Comparison of ENCODE assay signal across 10 cellular contexts in genomic region chr12:42696424-42697149, GRCh38.
A peak's percentile ranks its signal among the peaks of the same experiment; 100 is the strongest.
DNase-seq lines count a peak whose midpoint lies in the region; FAIRE-seq and TF ChIP-seq lines count a peak whose summit lies in the region.
"Had no signal": no experiment of that assay in that cellular context is flagged by ENCODE, and none has a peak within 500 bp of the region (broad histone marks: within the 10 kb centered on the region; RNA-seq: fewer than 3 reads in every experiment).

No MANE protein-coding gene starts in this region.

- POLR2A ChIA-PET in HEK293 (lab: Yijun Ruan, JAX), result no interaction called here
- POLR2A ChIA-PET in HEK293T (lab: Yijun Ruan, JAX), result no interaction called here

- H3K36me3 Mint-ChIP-seq in astrocyte (ENCODE audit: low read depth, unreplicated experiment), result no peaks in the 10 kb centered on the region

- H3K9me3 ChIP-seq in HEK293 (ENCODE audit: control insufficient read depth, insufficient read depth, low read depth, low read length) (no peaks in the 10 kb centered on the region), astrocyte (ENCODE audit: insufficient read depth, low read depth, low read length) (no peaks in the 10 kb centered on the region), hepatocyte (ENCODE audit: low read depth) (no peaks in the 10 kb centered on the region), esophagus squamous epithelium (no peaks in the 10 kb centered on the region)

- no peaks in the 10 kb centered on the region for H4K20me1 ChIP-seq in astrocyte (ENCODE audit: insufficient read depth, low read length)
- H4K20me1 ChIP-seq in hepatocyte (ENCODE audit: insufficient read depth, poor library complexity, severe bottlenecking), result no peaks in the 10 kb centered on the region

- H3K79me2 ChIP-seq in astrocyte (ENCODE audit: insufficient read depth, low read length) (no peaks in the 10 kb centered on the region), hepatocyte (no peaks in the 10 kb centered on the region)

- H3K9me3 Mint-ChIP-seq in astrocyte (ENCODE audit: unreplicated experiment), result peaks cover 4% of the 10 kb centered on the region

- CTCF ChIA-PET in HEK293 (lab: Yijun Ruan, JAX), result no interaction called here
- CTCF ChIA-PET in HEK293T (lab: Yijun Ruan, JAX), result no interaction called here

- H3K9me2 ChIP-seq in hepatocyte (replicated peaks; ENCODE audit: insufficient read depth), result no peaks in the 10 kb centered on the region

- 83% methylated on average over 10 of the region's 10 CpGs for WGBS in hepatocyte (ENCODE audit: low lambda C conversion rate, missing lambda C conversion rate)
- WGBS in esophagus squamous epithelium, 2 donors, result 55 to 61% methylated on average over 8 to 10 of the region's 10 CpGs

- no peak overlapping the region for H3K4me3 Mint-ChIP-seq in astrocyte (ENCODE audit: unreplicated experiment)

- FAIRE-seq in astrocyte (lab: Jason Lieb, UNC), result no peak

- H3K4me2 ChIP-seq in astrocyte (ENCODE audit: low read length) (no peak overlapping the region), hepatocyte (no peak overlapping the region)

- intact Hi-C loops in esophagus squamous epithelium (cut with DNase I), result no loop called here

- TF ChIP-seq CTCF in HEK293 (tag by site-specific recombination; IDR thresholded peaks at IDR 0.05) (no peak), astrocyte (IDR thresholded peaks at IDR 0.05; ENCODE audit: insufficient read depth, low read depth, low read length) (no peak), hepatocyte (IDR thresholded peaks at IDR 0.05; ENCODE audit: poor library complexity) (no peak), esophagus squamous epithelium (IDR thresholded peaks at IDR 0.05) (no peak)

- H3K27ac ChIP-seq in HEK293 (ENCODE audit: extremely low read depth, low read depth, low read length) (no peak overlapping the region), astrocyte (ENCODE audit: low read depth, low read length) (no peak overlapping the region), hepatocyte (peak overlapping the region; percentile 18), esophagus squamous epithelium (peak overlapping the region in 2 of 4 donors; percentile 43 to 46)

- H3K27me3 ChIP-seq in astrocyte (ENCODE audit: insufficient read depth, low read length) (no peaks in the 10 kb centered on the region), hepatocyte (no peaks in the 10 kb centered on the region), esophagus squamous epithelium (no peaks in the 10 kb centered on the region)

- H3K36me3 ChIP-seq in HEK293 (ENCODE audit: control insufficient read depth in 2 of 2, insufficient read depth in 1 of 2, low read length in 2 of 2) (no peaks in the 10 kb centered on the region), astrocyte (ENCODE audit: insufficient read depth, low read length) (no peaks in the 10 kb centered on the region), hepatocyte (replicated peaks; ENCODE audit: insufficient read depth, low read depth) (no peaks in the 10 kb centered on the region), esophagus squamous epithelium (no peaks in the 10 kb centered on the region)

- TF ChIP-seq POLR2A in esophagus squamous epithelium (IDR thresholded peaks at IDR 0.05), result no peak

- H3K9ac ChIP-seq in astrocyte (ENCODE audit: low read length), result no peak overlapping the region

- no peak overlapping the region for H3K27ac Mint-ChIP-seq in astrocyte (ENCODE audit: unreplicated experiment)

- DNase-seq in astrocyte (ENCODE audit: low read depth) (peak; percentile 87), hepatocyte (ENCODE audit: low spot score) (peak; percentile 27), stromal cell of bone marrow (ENCODE audit: low read depth) (peak; percentile 48), GDM1 (lab: John Stamatoyannopoulos, UW) (no peak), HuH-7.5 (ENCODE audit: low spot score) (no peak), esophagus squamous epithelium (lab: John Stamatoyannopoulos, UW) (no peak), HEK293T (ENCODE audit: extremely low spot score) (no peak)
- DNase-seq: dorsolateral prefrontal cortex, nucleus accumbens had no signal

- H2AFZ ChIP-seq in astrocyte (ENCODE audit: low read depth, low read length) (no peak overlapping the region), hepatocyte (no peak overlapping the region)

- H3K4me3 ChIP-seq in HEK293 (ENCODE audit: low read depth, low read length) (no peak overlapping the region), astrocyte (ENCODE audit: insufficient read depth, low read depth, low read length) (no peak overlapping the region), hepatocyte (no peak overlapping the region), esophagus squamous epithelium (no peak overlapping the region)
- H3K4me3 ChIP-seq: dorsolateral prefrontal cortex had no signal

- peaks cover 12% of the 10 kb centered on the region for H3K4me1 Mint-ChIP-seq in astrocyte (ENCODE audit: low read depth, unreplicated experiment)

- H3K27me3 Mint-ChIP-seq in astrocyte (ENCODE audit: low read depth, unreplicated experiment), result no peaks in the 10 kb centered on the region

- H3K4me1 ChIP-seq in HEK293 (ENCODE audit: control insufficient read depth, insufficient read depth, low read length) (no peaks in the 10 kb centered on the region), astrocyte (ENCODE audit: insufficient read depth, low read length) (no peaks in the 10 kb centered on the region), hepatocyte (ENCODE audit: insufficient read depth) (peaks cover 10% of the 10 kb centered on the region), esophagus squamous epithelium (peaks cover 0 to 9% (median 0%) of the 10 kb centered on the region in 3 donors)

TF ChIP-seq in HEK293, 187 proteins besides CTCF, POLR2A, EP300 and RAD21:
- TF ChIP-seq ZNF654 (tag by site-specific recombination; IDR thresholded peaks at IDR 0.05; ENCODE audit: low read depth) (no peak), ZNF677 (tag by site-specific recombination; IDR thresholded peaks at IDR 0.05) (0 out of 2 replicates have a peak, but pooled peaks have one; percentile 58)

TF ChIP-seq in HEK293T, 16 proteins besides CTCF, POLR2A, EP300 and RAD21:
- TF ChIP-seq L3MBTL2 (conservative IDR thresholded peaks at IDR 0.05), result no peak
- no peak for TF ChIP-seq SP1 (IDR thresholded peaks at IDR 0.05)
- no peak for TF ChIP-seq NFRKB (IDR thresholded peaks at IDR 0.05)
- no peak for TF ChIP-seq BHLHE40 (IDR thresholded peaks at IDR 0.05; ENCODE audit: borderline replicate concordance)
- TF ChIP-seq LEF1 (IDR thresholded peaks at IDR 0.05; ENCODE audit: borderline replicate concordance), result no peak
- TF ChIP-seq FOXK2 (IDR thresholded peaks at IDR 0.05), result no peak
- no peak for TF ChIP-seq HDGF (IDR thresholded peaks at IDR 0.05; ENCODE audit: borderline replicate concordance)

Comparison
In these comparisons a context has a peak if more than half of its experiments do, and no peak if none do; other contexts are left out.
1. DNase-seq: peak in astrocyte (single experiment), hepatocyte (single experiment) and stromal cell of bone marrow (single experiment); none in GDM1 (single experiment), HuH-7.5 (single experiment), esophagus squamous epithelium (single experiment) and HEK293T (single experiment).